ENCODE assay signal across 10 cellular contexts in the genomic region with DNA sequence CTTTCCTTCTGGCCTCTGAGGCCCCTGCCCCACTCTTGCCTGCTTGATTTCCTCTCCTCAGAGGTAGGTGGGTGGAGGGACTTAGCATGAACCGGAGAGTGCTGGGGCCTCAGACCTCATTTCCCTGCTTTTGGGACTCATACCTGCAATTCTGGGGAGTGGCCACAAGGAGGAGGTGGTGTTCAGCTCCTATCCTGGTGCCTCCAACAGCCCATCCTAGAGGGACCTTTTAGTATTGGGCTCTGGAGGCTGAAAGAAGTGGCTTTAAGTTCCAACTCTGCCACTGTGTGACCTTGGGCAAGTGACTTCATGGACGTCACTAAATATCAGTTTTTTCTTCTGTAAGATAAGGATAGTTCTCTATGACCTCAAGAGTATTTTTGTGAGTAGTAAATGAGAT.
DNase-seq lines count a peak whose midpoint lies in the region; ATAC-seq and TF ChIP-seq lines count a peak whose summit lies in the region.
"Had no signal": no experiment of that assay in that cellular context is flagged by ENCODE, and none has a peak within 500 bp of the region (broad histone marks: within the 10 kb centered on the region; RNA-seq: fewer than 3 reads in every experiment).

No MANE protein-coding gene starts in this region.

- no peak overlapping the region for H3K27ac ChIP-seq in ascending aorta

- H3K36me3 Mint-ChIP-seq in CD14-positive monocyte, result no peaks in the 10 kb centered on the region
- peaks cover 4% of the 10 kb centered on the region for H3K36me3 Mint-ChIP-seq in activated CD8-positive, alpha-beta T cell treated with anti-CD3 and anti-CD28 coated beads, Interleukin-2, amount 10 ng/mL, durations not matched to agents 7 days and 5 days (ENCODE audit: low read depth)

- intact Hi-C loops in CD14-positive monocyte (cut with micrococcal nuclease), result loop anchor here (5.0 to 10.0 kb wide), 3 partner anchors 114 to 286 kb away; no protein-coding TSS in a partner anchor
- intact Hi-C loops in ascending aorta (cut with DNase I), result no loop called here

- H3K27ac Mint-ChIP-seq in CD14-positive monocyte, result no peak overlapping the region
- no peak overlapping the region for H3K27ac Mint-ChIP-seq in activated CD8-positive, alpha-beta T cell treated with anti-CD3 and anti-CD28 coated beads, Interleukin-2, amount 10 ng/mL, durations not matched to agents 7 days and 5 days

- no peaks in the 10 kb centered on the region for H3K4me1 ChIP-seq in ascending aorta

- H3K4me3 ChIP-seq in ascending aorta, result no peak overlapping the region

- no peak for DNase-seq in CD14-positive monocyte (ENCODE audit: low spot score)
- DNase-seq in HEK293T (ENCODE audit: extremely low spot score), result peak; percentile 65
- peak; percentile 26 for DNase-seq in activated CD8-positive, alpha-beta T cell treated with anti-CD3 and anti-CD28 coated beads, Interleukin-2, amount 10 ng/mL, durations not matched to agents 7 days and 5 days
- peak; percentile 67 for DNase-seq in iPS-NIHi7 (ENCODE audit: extremely low spot score)
- no peak for DNase-seq in HuH-7 (ENCODE audit: low spot score)
- no peak for DNase-seq in stimulated activated CD4-positive, alpha-beta T cell treated with anti-CD3 and anti-CD28 coated beads, Interleukin-4, amount 100 ng/mL, for 24 hours
- no peak for DNase-seq in NCI-H1417 treated with DMSO at 0.1 percent for 48 hours (lab: John Stamatoyannopoulos, UW)
- DNase-seq in ascending aorta (ENCODE audit: low spot score in 2 of 2), result no peak
- DNase-seq: DMS53; naive thymus-derived CD4-positive, alpha-beta T cell had no signal

- peaks cover 4% of the 10 kb centered on the region for H3K4me1 Mint-ChIP-seq in CD14-positive monocyte
- peaks cover 10% of the 10 kb centered on the region for H3K4me1 Mint-ChIP-seq in activated CD8-positive, alpha-beta T cell treated with anti-CD3 and anti-CD28 coated beads, Interleukin-2, amount 10 ng/mL, durations not matched to agents 7 days and 5 days (ENCODE audit: low read depth)

- no peak for ATAC-seq in activated CD8-positive, alpha-beta T cell treated with anti-CD3 and anti-CD28 coated beads, Interleukin-2, amount 10 ng/mL, durations not matched to agents 7 days and 5 days
- ATAC-seq: naive thymus-derived CD4-positive, alpha-beta T cell had no signal

- CTCF ChIA-PET in HEK293T (lab: Yijun Ruan, JAX), result interaction anchor here (0.7 to 1.2 kb wide), 3 partner anchors 19 to 113 kb away, joined by 3 to 6 read pairs (median 3); no protein-coding TSS in a partner anchor
- CTCF ChIA-PET in activated CD8-positive, alpha-beta T cell treated with anti-CD3 and anti-CD28 coated beads, Interleukin-2, amount 10 ng/mL, durations not matched to agents 7 days and 5 days (lab: Charles Lee), result interaction anchor here (0.8 to 5.8 kb wide), 10 partner anchors 9 to 123 kb away, joined by 3 to 111 read pairs (median 4); a partner anchor contains a TSS

- peaks cover 2 to 6% (median 5%) of the 10 kb centered on the region in 3 donors for H3K27me3 Mint-ChIP-seq in CD14-positive monocyte (ENCODE audit: low read depth in 3 of 3)
- no peaks in the 10 kb centered on the region for H3K27me3 Mint-ChIP-seq in activated CD8-positive, alpha-beta T cell treated with anti-CD3 and anti-CD28 coated beads, Interleukin-2, amount 10 ng/mL, durations not matched to agents 7 days and 5 days (ENCODE audit: low read depth)

- H3K4me3 Mint-ChIP-seq in CD14-positive monocyte, result no peak overlapping the region
- no peak overlapping the region for H3K4me3 Mint-ChIP-seq in activated CD8-positive, alpha-beta T cell treated with anti-CD3 and anti-CD28 coated beads, Interleukin-2, amount 10 ng/mL, durations not matched to agents 7 days and 5 days
- H3K4me3 Mint-ChIP-seq: naive thymus-derived CD4-positive, alpha-beta T cell had no signal

- H3K9me3 Mint-ChIP-seq in CD14-positive monocyte, result peaks cover 5 to 13% (median 9%) of the 10 kb centered on the region in 7 donors
- H3K9me3 Mint-ChIP-seq in activated CD8-positive, alpha-beta T cell treated with anti-CD3 and anti-CD28 coated beads, Interleukin-2, amount 10 ng/mL, durations not matched to agents 7 days and 5 days (ENCODE audit: insufficient read depth), result peaks cover 7% of the 10 kb centered on the region

- POLR2A ChIA-PET in HEK293T (lab: Yijun Ruan, JAX), result no interaction called here
- POLR2A ChIA-PET in activated CD8-positive, alpha-beta T cell treated with anti-CD3 and anti-CD28 coated beads, Interleukin-2, amount 10 ng/mL, durations not matched to agents 7 days and 5 days (lab: Charles Lee), result no interaction called here

- TF ChIP-seq CTCF in CD14-positive monocyte (IDR thresholded peaks at IDR 0.05), result peak; percentile 25
- TF ChIP-seq CTCF in ascending aorta (IDR thresholded peaks at IDR 0.05), result no peak

- H3K27me3 ChIP-seq in ascending aorta, result no peaks in the 10 kb centered on the region

- H3K36me3 ChIP-seq in ascending aorta, result no peaks in the 10 kb centered on the region

- no peaks in the 10 kb centered on the region for H3K9me3 ChIP-seq in ascending aorta

TF ChIP-seq in HEK293T, 16 proteins besides CTCF, POLR2A, EP300 and RAD21:
- TF ChIP-seq L3MBTL2 (conservative IDR thresholded peaks at IDR 0.05), result no peak
- TF ChIP-seq BHLHE40 (IDR thresholded peaks at IDR 0.05; ENCODE audit: borderline replicate concordance), result no peak
- no peak for TF ChIP-seq SUZ12 (IDR thresholded peaks at IDR 0.05)
- TF ChIP-seq SP1 (IDR thresholded peaks at IDR 0.05), result no peak
- no peak for TF ChIP-seq LEF1 (IDR thresholded peaks at IDR 0.05; ENCODE audit: borderline replicate concordance)
- TF ChIP-seq NFRKB (IDR thresholded peaks at IDR 0.05), result no peak
- TF ChIP-seq ARNT (IDR thresholded peaks at IDR 0.05), result no peak
- no peak for TF ChIP-seq FOXA1 (IDR thresholded peaks at IDR 0.05)
- no peak for TF ChIP-seq ZNF384 (IDR thresholded peaks at IDR 0.05)
- no peak for TF ChIP-seq FOXM1 (IDR thresholded peaks at IDR 0.05; ENCODE audit: borderline replicate concordance)
- TF ChIP-seq TARDBP (IDR thresholded peaks at IDR 0.05), result no peak
- no peak for TF ChIP-seq ELF4 (IDR thresholded peaks at IDR 0.05)
- no peak for TF ChIP-seq HDGF (IDR thresholded peaks at IDR 0.05; ENCODE audit: borderline replicate concordance)

Comparison
In these comparisons a context has a peak if more than half of its experiments do, and no peak if none do; other contexts are left out.
1. DNase-seq: peak in HEK293T (single experiment), activated CD8-positive, alpha-beta T cell treated with anti-CD3 and anti-CD28 coated beads, Interleukin-2, amount 10 ng/mL, durations not matched to agents 7 days and 5 days (single experiment) and iPS-NIHi7 (single experiment); none in CD14-positive monocyte (single experiment), HuH-7 (single experiment), stimulated activated CD4-positive, alpha-beta T cell treated with anti-CD3 and anti-CD28 coated beads, Interleukin-4, amount 100 ng/mL, for 24 hours (single experiment), NCI-H1417 treated with DMSO at 0.1 percent for 48 hours (single experiment) and ascending aorta (0 of 2).